In genomic region chr13:93227906-93228801, GRCh38 we compare ENCODE assay signal across 9 cellular contexts. TPM values are rescaled to one million over a fixed set of nuclear protein-coding genes. Genes with fewer than 3 reads are reported as not detected.
DNase-seq lines count a peak whose midpoint lies in the region; ATAC-seq, FAIRE-seq and TF ChIP-seq lines count a peak whose summit lies in the region.
"Had no signal": no experiment of that assay in that cellular context is flagged by ENCODE, and none has a peak within 500 bp of the region (broad histone marks: within the 10 kb centered on the region; RNA-seq: fewer than 3 reads in every experiment).

No MANE protein-coding gene starts in this region.

- intact Hi-C loops in breast epithelium (cut with DNase I; ENCODE audit: low total_unique reads) (no loop called here), kidney (cut with DNase I) (no loop called here), stomach (cut with DNase I; ENCODE audit: low total_unique reads) (no loop called here)

- H3K4me3 ChIP-seq in H7 (ENCODE audit: insufficient read depth, low read depth, low read length) (peak overlapping the region; percentile 96), breast epithelium (peak overlapping the region; percentile 58 to 71 (median 66)), kidney (ENCODE audit: low read length in 2 of 2) (peak overlapping the region; percentile 64 to 89), stomach (peak overlapping the region; percentile 52 to 63 (median 58))

- H3K36me3 ChIP-seq in H7 (replicated peaks; ENCODE audit: control insufficient read depth, insufficient read depth, low read length), result no peaks in the 10 kb centered on the region
- H3K36me3 ChIP-seq in breast epithelium, result no peaks in the 10 kb centered on the region
- no peaks in the 10 kb centered on the region for H3K36me3 ChIP-seq in kidney (ENCODE audit: control insufficient read depth in 1 of 2, insufficient read depth in 2 of 2, low read length in 2 of 2)
- no peaks in the 10 kb centered on the region for H3K36me3 ChIP-seq in stomach

- H3K27ac ChIP-seq in breast epithelium, result peak overlapping the region in 1 of 2 donors; percentile 72
- peak overlapping the region; percentile 66 to 86 for H3K27ac ChIP-seq in kidney (ENCODE audit: low read depth in 2 of 2, low read length in 2 of 2)
- peak overlapping the region; percentile 58 to 86 (median 83) for H3K27ac ChIP-seq in stomach

- no peak for ATAC-seq in HG03039 (IDR thresholded peaks at IDR 0.05; ENCODE audit: unreplicated experiment)

- H3K4me1 ChIP-seq in breast epithelium, result no peaks in the 10 kb centered on the region
- H3K4me1 ChIP-seq in kidney (ENCODE audit: control insufficient read depth in 1 of 2, insufficient read depth in 1 of 2, low read depth in 1 of 2, low read length in 2 of 2), result peaks cover 0 to 2% of the 10 kb centered on the region in 2 donors
- H3K4me1 ChIP-seq in stomach, result peaks cover 0 to 19% (median 11%) of the 10 kb centered on the region in 4 donors

- no peak for TF ChIP-seq EP300 in stomach (IDR thresholded peaks at IDR 0.05)

- WGBS in stomach, 5 donors, result 0 to 2% (median 1%) methylated on average over 27 to 68 of the region's 68 CpGs

- H3K27me3 ChIP-seq in H7 (ENCODE audit: control insufficient read depth, insufficient read depth, low read length) (no peaks in the 10 kb centered on the region), breast epithelium (peaks cover 0 to 25% of the 10 kb centered on the region in 2 donors), stomach (peaks cover 0 to 40% (median 21%) of the 10 kb centered on the region in 3 donors)

- DNase-seq in H7 (peak; percentile 88), NCI-H2227 treated with DMSO at 0.1 percent for 48 hours (lab: John Stamatoyannopoulos, UW) (peak; percentile 72), breast epithelium (ENCODE audit: low spot score in 2 of 2) (no peak), kidney (peak; percentile 80), stomach (peak; percentile 28)
- DNase-seq in activated naive CD4-positive, alpha-beta T cell treated with Interleukin-2 at 50 U/mL for 16 hours, result no peak
- DNase-seq in activated CD8-positive, alpha-beta memory T cell treated with anti-CD3 and anti-CD28 coated beads, Interleukin-2, amount 50 U/mL, for 4 hours, result no peak
- DNase-seq: activated B cell treated with CpG ODN at 0.5 μM for 24 hours had no signal

- TF ChIP-seq CTCF in breast epithelium (IDR thresholded peaks at IDR 0.05), result no peak
- TF ChIP-seq CTCF in kidney (IDR thresholded peaks at IDR 0.05; ENCODE audit: borderline replicate concordance, extremely low read depth, insufficient read depth), result peak; percentile 21
- peak in 2 of 7 experiments; percentile 22 for TF ChIP-seq CTCF in stomach (IDR thresholded peaks at IDR 0.05)

- H3K9me3 ChIP-seq in breast epithelium (no peaks in the 10 kb centered on the region), kidney (ENCODE audit: control insufficient read depth in 1 of 2, low read length in 2 of 2) (no peaks in the 10 kb centered on the region), stomach (no peaks in the 10 kb centered on the region)

- peak overlapping the region; percentile 41 to 48 for H3K9ac ChIP-seq in kidney (ENCODE audit: low read length in 2 of 2)

- no peak for FAIRE-seq in kidney (lab: Jason Lieb, UNC)

- TF ChIP-seq POLR2A in breast epithelium (IDR thresholded peaks at IDR 0.05), result no peak
- no peak for TF ChIP-seq POLR2A in stomach (IDR thresholded peaks at IDR 0.05)

RNA-seq across cellular contexts. Expression of gene GPC6, which starts 1.5 kb away (rescaled TPM):
- total RNA-seq in H7 (2014; rRNA removed; shearing (Covaris generic)), result 63.7 and 77.2 TPM in 2 replicates
- total RNA-seq in breast epithelium, result 10 to 100 TPM in 1 of 3 donors, 1 to 10 TPM in 2; 3.5 to 44.0 (median 4.9) TPM
- total RNA-seq in kidney, result 15.5 TPM
- 6.2 TPM for polyA plus RNA-seq in kidney (ENCODE audit: insufficient read depth, low read depth, low replicate concordance)
- 10 to 100 TPM in 3 of 5 donors, 1 to 10 TPM in 2; 1.2 to 52.7 (median 11.6) TPM for total RNA-seq in stomach
- polyA plus RNA-seq in stomach, result 1 to 10 TPM in 2 of 3 donors, under 1 TPM in 1; 0.70 to 2.0 (median 1.6) TPM
- total RNA-seq: activated B cell treated with CpG ODN at 0.5 μM for 24 hours had no signal

Comparison
In these comparisons a context has a peak if more than half of its experiments do, and no peak if none do; other contexts are left out.
1. DNase-seq: peak in H7 (single experiment), NCI-H2227 treated with DMSO at 0.1 percent for 48 hours (single experiment), kidney (single experiment) and stomach (single experiment); none in breast epithelium (0 of 2), activated naive CD4-positive, alpha-beta T cell treated with Interleukin-2 at 50 U/mL for 16 hours (single experiment) and activated CD8-positive, alpha-beta memory T cell treated with anti-CD3 and anti-CD28 coated beads, Interleukin-2, amount 50 U/mL, for 4 hours (single experiment).
2. Peak in every context shown above with its lines, with median percentiles within 50 percentile points of each other: H3K4me3 ChIP-seq.